ENCODE assay signal across 10 cellular contexts in the genomic region with DNA sequence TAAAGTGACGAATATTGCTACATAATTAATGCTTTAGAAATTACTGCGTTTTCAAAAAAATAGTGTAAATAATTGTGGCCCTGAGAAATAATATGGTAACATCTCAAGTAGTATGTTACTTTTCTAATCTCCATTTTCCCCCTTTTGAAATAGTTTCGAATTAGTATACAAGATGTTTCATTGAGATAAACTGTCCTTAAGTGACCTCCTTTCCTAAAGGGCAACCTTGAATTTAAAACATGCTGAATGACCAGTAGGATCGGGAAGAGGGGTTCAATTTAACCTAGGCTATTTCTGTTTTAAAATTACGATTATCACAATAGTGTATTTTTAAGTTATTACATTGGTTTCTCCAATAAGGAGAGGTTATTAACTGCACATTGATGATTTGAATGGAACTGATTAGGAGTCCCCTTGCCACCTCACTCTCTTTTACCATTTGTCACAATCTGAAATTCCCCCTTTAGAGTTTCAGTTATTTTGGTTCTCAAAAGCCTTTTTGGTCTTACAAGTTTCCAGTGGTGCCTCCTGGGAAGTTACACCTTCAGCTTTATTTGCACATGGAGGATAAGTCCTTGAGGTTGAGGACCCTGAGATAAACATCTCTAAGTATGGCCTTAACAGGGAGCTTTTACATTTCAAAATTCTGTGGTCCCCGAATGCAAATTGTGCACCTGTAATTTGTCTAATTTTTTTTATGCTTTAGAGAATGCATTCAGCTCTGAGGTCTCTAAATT. TPM values are rescaled to one million over a fixed set of nuclear protein-coding genes. Genes with fewer than 3 reads are reported as not detected.
DNase-seq lines count a peak whose midpoint lies in the region; ATAC-seq, FAIRE-seq and TF ChIP-seq lines count a peak whose summit lies in the region.
"Had no signal": no experiment of that assay in that cellular context is flagged by ENCODE, and none has a peak within 500 bp of the region (broad histone marks: within the 10 kb centered on the region; RNA-seq: fewer than 3 reads in every experiment).

No MANE protein-coding gene starts in this region.

- H3K36me3 ChIP-seq in HCT116 (ENCODE audit: control insufficient read depth in 1 of 2, insufficient read depth in 2 of 2, low read length in 2 of 2) (no peaks in the 10 kb centered on the region; a peak in 1 of 4 replicates), small intestine (ENCODE audit: control insufficient read depth in 2 of 2, insufficient read depth in 2 of 2, low read length in 2 of 2) (no peaks in the 10 kb centered on the region)
- H3K36me3 ChIP-seq: uterus had no signal

- intact Hi-C loops in HCT116 (cut with micrococcal nuclease) = no loop called here

- POLR2A ChIA-PET in AG04449 (lab: Yijun Ruan, JAX) (interaction anchor here (1.3 kb wide), 1 partner anchor 136 kb away, joined by 5 read pairs; the partner anchor contains the start of gene SLC35F5), HCT116 (lab: Charles Lee) (no interaction called here)

- H3K4me2 ChIP-seq in HCT116 (ENCODE audit: low read length) = peak overlapping the region; percentile 76; the same call in 1 of the 2 replicates

- H2AFZ ChIP-seq in HCT116 (ENCODE audit: low read depth, low read length, poor library complexity, severe bottlenecking) = no peak overlapping the region

- FAIRE-seq in small intestine (lab: Jason Lieb, UNC) = no peak
- FAIRE-seq: TTC549 had no signal

- H3K79me2 ChIP-seq in HCT116 (ENCODE audit: insufficient read depth, low read length) = peaks cover 69% of the 10 kb centered on the region

- no TSS peak for BruUV-seq in HCT116 (replicated peaks; lab: Mats Ljungman, UMichigan)

- TF ChIP-seq POLR2A in HCT116 (IDR thresholded peaks at IDR 0.05; ENCODE audit: borderline replicate concordance, extremely low read depth, insufficient read depth, insufficient read length) = no peak

- H3K4me3 ChIP-seq in AG04449 (ENCODE audit: low read depth, low read length) (peak overlapping the region; percentile 96), HCT116 (replicated peaks in 1 of 2; ENCODE audit: low read depth in 1 of 2, low read length in 2 of 2) (no peak overlapping the region), astrocyte of the spinal cord (ENCODE audit: low read depth, low read length) (peak overlapping the region; percentile 89), small intestine (ENCODE audit: low read depth in 1 of 2, low read length in 2 of 2) (peak overlapping the region in 1 of 2 donors; percentile 17)

- H3K4me1 ChIP-seq in HCT116 (ENCODE audit: control insufficient read depth in 1 of 2, insufficient read depth in 2 of 2, low read length in 2 of 2) (peaks cover 47 to 52% of the 10 kb centered on the region in 2 experiments), small intestine (ENCODE audit: control insufficient read depth in 2 of 2, insufficient read depth in 1 of 2, low read depth in 1 of 2, low read length in 1 of 2) (peaks cover 7 to 34% of the 10 kb centered on the region in 2 donors)

- no peaks in the 10 kb centered on the region for H3K9me3 Mint-ChIP-seq in mesothelial cell of epicardium

- no peak overlapping the region for H3K9ac ChIP-seq in HCT116 (ENCODE audit: low read length)

- TF ChIP-seq RAD21 in HCT116 (IDR thresholded peaks at IDR 0.05; ENCODE audit: low read depth) = no peak

- no peaks in the 10 kb centered on the region for H3K27me3 Mint-ChIP-seq in mesothelial cell of epicardium (ENCODE audit: low read depth)

- in situ Hi-C loops in astrocyte of the spinal cord (cut with HindIII; ENCODE audit: low sequenced_read_pairs) = no loop called here

- no peak for ATAC-seq in HCT116
- ATAC-seq in GM19397 (IDR thresholded peaks at IDR 0.05; ENCODE audit: unreplicated experiment) = no peak
- no peak for ATAC-seq in GM18907 (IDR thresholded peaks at IDR 0.05; ENCODE audit: unreplicated experiment)

- H4K20me1 ChIP-seq in HCT116 (ENCODE audit: insufficient read depth) = no peaks in the 10 kb centered on the region

- TF ChIP-seq CTCF in AG04449 (IDR thresholded peaks at IDR 0.05; ENCODE audit: insufficient read depth, low read length, missing control alignments) (no peak), HCT116 (IDR thresholded peaks at IDR 0.05 in 2 of 3, conservative IDR thresholded peaks at IDR 0.05 in 1 of 3; ENCODE audit: borderline replicate concordance in 1 of 3, insufficient read depth in 1 of 3, low read depth in 2 of 3, low read length in 2 of 3) (no peak), astrocyte of the spinal cord (IDR thresholded peaks at IDR 0.05; ENCODE audit: low read depth, low read length) (no peak), mesothelial cell of epicardium (IDR thresholded peaks at IDR 0.05; ENCODE audit: unreplicated experiment) (no peak)

- peak overlapping the region; percentile 85 for H3K27ac Mint-ChIP-seq in mesothelial cell of epicardium

- DNase-seq in AG04449 (ENCODE audit: low read depth, low spot score) (no peak), HCT116 (ENCODE audit: low read depth, low spot score) (no peak), astrocyte of the spinal cord (ENCODE audit: low read depth, low spot score) (no peak), mesothelial cell of epicardium (ENCODE audit: low spot score in 2 of 2, unreplicated experiment in 2 of 2) (no peak), NCI-H226 (no peak), small intestine (no peak)
- DNase-seq: uterus had no signal

- WGBS in small intestine, 3 donors = 34 to 47% (median 34%) methylated on average over 6 of the region's 6 CpGs

- H3K27me3 ChIP-seq in HCT116 (ENCODE audit: insufficient read depth, low read length) (no peaks in the 10 kb centered on the region), small intestine (ENCODE audit: control insufficient read depth in 2 of 2, insufficient read depth in 2 of 2, low read length in 2 of 2) (no peaks in the 10 kb centered on the region)
- H3K27me3 ChIP-seq: uterus had no signal

- H3K4me1 Mint-ChIP-seq in mesothelial cell of epicardium = peaks cover 77% of the 10 kb centered on the region

- H3K27ac ChIP-seq in HCT116 (ENCODE audit: low read depth, low read length) (no peak overlapping the region), small intestine (ENCODE audit: low read depth in 1 of 2, low read length in 1 of 2) (no peak overlapping the region)

- H3K9me3 ChIP-seq in HCT116 (ENCODE audit: control insufficient read depth in 1 of 2, insufficient read depth in 1 of 2, low read depth in 1 of 2, low read length in 2 of 2) (no peaks in the 10 kb centered on the region), small intestine (ENCODE audit: control insufficient read depth, low read depth) (no peaks in the 10 kb centered on the region)
- H3K9me3 ChIP-seq: uterus had no signal

- RAD21 ChIA-PET in HCT116 (lab: Charles Lee; ENCODE audit: low non-redundant PET in 1 of 2, low total read pairs in 2 of 2, uncharacterized antibody in 2 of 2, unreplicated experiment in 2 of 2) = no interaction called here

- CTCF ChIA-PET in AG04449 (lab: Yijun Ruan, JAX) = interaction anchor here (0.7 kb wide), 1 partner anchor 136 kb away, joined by 3 read pairs; the partner anchor contains the start of gene SLC35F5
- CTCF ChIA-PET in HCT116 (lab: Charles Lee) = no interaction called here

- H3K4me3 Mint-ChIP-seq in mesothelial cell of epicardium = peak overlapping the region; percentile 99

- peaks cover 2% of the 10 kb centered on the region for H3K36me3 Mint-ChIP-seq in mesothelial cell of epicardium

- H3K9me2 ChIP-seq in HCT116 (ENCODE audit: insufficient read depth) = no peaks in the 10 kb centered on the region

TF ChIP-seq in HCT116, 20 proteins besides CTCF, POLR2A, EP300 and RAD21:
- no peak for TF ChIP-seq MAX (IDR thresholded peaks at IDR 0.05)
- no peak for TF ChIP-seq SP1 (IDR thresholded peaks at IDR 0.05; ENCODE audit: low read depth)
- no peak for TF ChIP-seq TCF7L2 (IDR thresholded peaks at IDR 0.05; ENCODE audit: borderline replicate concordance, extremely low read depth, insufficient read depth, insufficient read length)
- no peak for TF ChIP-seq FOSL1 (IDR thresholded peaks at IDR 0.05; ENCODE audit: low read depth)
- TF ChIP-seq YY1 (IDR thresholded peaks at IDR 0.05; ENCODE audit: extremely low read depth, insufficient replicate concordance, low read depth, low read length) = no peak
- no peak for TF ChIP-seq EZH2 (IDR thresholded peaks at IDR 0.05)
- TF ChIP-seq ELF1 (IDR thresholded peaks at IDR 0.05; ENCODE audit: borderline replicate concordance, low read depth) = no peak

RNA-seq across cellular contexts. Expression of gene ACTR3, which starts 2.3 kb away (rescaled TPM):
- total RNA-seq in HCT116 (2021; ENCODE audit: unreplicated experiment) (232 TPM), mesothelial cell of epicardium (150 to 163 TPM (median 151 TPM) in 3 replicates)
- 152 and 169 TPM in 2 replicates for polyA plus RNA-seq in HCT116 (2012)
- 10 to 100 TPM; 78.9 to 97.6 (median 93.3) TPM for polyA plus RNA-seq in small intestine

Comparison
In these comparisons a context has a peak if more than half of its experiments do, and no peak if none do; other contexts are left out.
1. H3K4me3 ChIP-seq: peak in AG04449 (single experiment) and astrocyte of the spinal cord (single experiment); none in HCT116 (0 of 2).